In the genomic region with DNA sequence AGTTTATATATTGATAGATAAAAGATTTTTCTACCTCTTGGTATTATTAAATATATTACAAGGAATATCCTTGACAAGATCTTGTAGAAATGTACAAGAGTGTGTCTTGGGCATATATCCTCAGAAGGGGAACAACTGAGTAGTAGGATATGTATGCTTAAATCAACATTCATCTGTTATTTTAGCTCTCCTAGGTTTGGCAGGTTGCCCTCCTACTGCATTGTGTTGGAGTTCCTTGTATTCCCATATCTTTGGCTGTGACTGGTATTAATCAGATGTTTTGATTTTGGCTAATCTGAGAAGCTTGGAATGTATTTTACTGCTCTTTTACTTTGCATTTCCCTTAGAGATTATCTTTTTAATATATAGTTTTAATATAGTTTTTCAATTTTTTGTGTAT, we compare ENCODE assay signal across 15 cellular contexts. TPM values are rescaled to one million over a fixed set of nuclear protein-coding genes. Genes with fewer than 3 reads are reported as not detected.
A peak's percentile ranks its signal among the peaks of the same experiment; 100 is the strongest.
DNase-seq lines count a peak whose midpoint lies in the region; ATAC-seq, FAIRE-seq and TF ChIP-seq lines count a peak whose summit lies in the region.
"Had no signal": no experiment of that assay in that cellular context is flagged by ENCODE, and none has a peak within 500 bp of the region (broad histone marks: within the 10 kb centered on the region; RNA-seq: fewer than 3 reads in every experiment).

No MANE protein-coding gene starts in this region.

- no peak overlapping the region for H3K27ac ChIP-seq in astrocyte (ENCODE audit: low read depth, low read length)
- H3K27ac ChIP-seq in small intestine (ENCODE audit: low read depth in 1 of 2, low read length in 1 of 2), result no peak overlapping the region
- H3K27ac ChIP-seq: heart right ventricle had no signal

- H3K9me3 Mint-ChIP-seq in astrocyte (ENCODE audit: unreplicated experiment), result no peaks in the 10 kb centered on the region
- H3K9me3 Mint-ChIP-seq: activated naive CD4-positive, alpha-beta T cell treated with anti-CD3 and anti-CD28 coated beads, Interleukin-2, amount 10 ng/mL, durations not matched to agents 7 days and 5 days; stimulated activated memory B cell treated with anti-CD40 and anti-IgM and Interleukin-4, amounts not matched to agents 10 μg/mL and 1 μg/mL and 100 μg/mL, for 72 hours had no signal

- H3K79me2 ChIP-seq in astrocyte (ENCODE audit: insufficient read depth, low read length), result no peaks in the 10 kb centered on the region

- no peak overlapping the region for H3K27ac Mint-ChIP-seq in astrocyte (ENCODE audit: unreplicated experiment)
- H3K27ac Mint-ChIP-seq: activated naive CD4-positive, alpha-beta T cell treated with anti-CD3 and anti-CD28 coated beads, Interleukin-2, amount 10 ng/mL, durations not matched to agents 7 days and 5 days; stimulated activated memory B cell treated with anti-CD40 and anti-IgM and Interleukin-4, amounts not matched to agents 10 μg/mL and 1 μg/mL and 100 μg/mL, for 72 hours; T-helper 17 cell had no signal

- no peak overlapping the region for H3K4me2 ChIP-seq in astrocyte (ENCODE audit: low read length)

- H3K4me3 Mint-ChIP-seq in astrocyte (ENCODE audit: unreplicated experiment), result no peak overlapping the region
- H3K4me3 Mint-ChIP-seq: activated naive CD4-positive, alpha-beta T cell treated with anti-CD3 and anti-CD28 coated beads, Interleukin-2, amount 10 ng/mL, durations not matched to agents 7 days and 5 days; stimulated activated memory B cell treated with anti-CD40 and anti-IgM and Interleukin-4, amounts not matched to agents 10 μg/mL and 1 μg/mL and 100 μg/mL, for 72 hours; T-helper 17 cell had no signal

- peaks cover 26% of the 10 kb centered on the region for H3K27me3 ChIP-seq in astrocyte (ENCODE audit: insufficient read depth, low read length)
- H3K27me3 ChIP-seq in small intestine (ENCODE audit: control insufficient read depth in 2 of 2, insufficient read depth in 2 of 2, low read length in 2 of 2), result peaks cover 3 to 17% of the 10 kb centered on the region in 2 donors

- H3K36me3 ChIP-seq in astrocyte (ENCODE audit: insufficient read depth, low read length), result no peaks in the 10 kb centered on the region
- H3K36me3 ChIP-seq in small intestine (ENCODE audit: control insufficient read depth in 2 of 2, insufficient read depth in 2 of 2, low read length in 2 of 2), result no peaks in the 10 kb centered on the region
- H3K36me3 ChIP-seq: heart right ventricle had no signal

- no peak overlapping the region for H3K9ac ChIP-seq in astrocyte (ENCODE audit: low read length)

- H3K36me3 Mint-ChIP-seq in astrocyte (ENCODE audit: low read depth, unreplicated experiment), result no peaks in the 10 kb centered on the region
- H3K36me3 Mint-ChIP-seq: activated naive CD4-positive, alpha-beta T cell treated with anti-CD3 and anti-CD28 coated beads, Interleukin-2, amount 10 ng/mL, durations not matched to agents 7 days and 5 days; stimulated activated memory B cell treated with anti-CD40 and anti-IgM and Interleukin-4, amounts not matched to agents 10 μg/mL and 1 μg/mL and 100 μg/mL, for 72 hours had no signal

- no peak overlapping the region for H2AFZ ChIP-seq in astrocyte (ENCODE audit: low read depth, low read length)

- H3K4me1 Mint-ChIP-seq in astrocyte (ENCODE audit: low read depth, unreplicated experiment), result peaks cover 4% of the 10 kb centered on the region

- no peak for ATAC-seq in HG02571 (IDR thresholded peaks at IDR 0.05; ENCODE audit: unreplicated experiment)
- ATAC-seq: heart right ventricle; mucosa of descending colon; stimulated activated memory B cell treated with anti-CD40 and anti-IgM and Interleukin-4, amounts not matched to agents 10 μg/mL and 1 μg/mL and 100 μg/mL, for 72 hours; T-helper 17 cell had no signal

- no peaks in the 10 kb centered on the region for H4K20me1 ChIP-seq in astrocyte (ENCODE audit: insufficient read depth, low read length)

- peaks cover 7% of the 10 kb centered on the region for H3K4me1 ChIP-seq in astrocyte (ENCODE audit: insufficient read depth, low read length)
- peaks cover 0 to 2% of the 10 kb centered on the region in 2 donors for H3K4me1 ChIP-seq in small intestine (ENCODE audit: control insufficient read depth in 2 of 2, insufficient read depth in 1 of 2, low read depth in 1 of 2, low read length in 1 of 2)

- peaks cover 37% of the 10 kb centered on the region for H3K27me3 Mint-ChIP-seq in astrocyte (ENCODE audit: low read depth, unreplicated experiment)

- H3K9me3 ChIP-seq in astrocyte (ENCODE audit: insufficient read depth, low read depth, low read length) (no peaks in the 10 kb centered on the region), small intestine (ENCODE audit: control insufficient read depth, low read depth) (no peaks in the 10 kb centered on the region)
- H3K9me3 ChIP-seq: heart right ventricle, mucosa of descending colon had no signal

- peak; percentile 27 for DNase-seq in Ammon's horn (ENCODE audit: low spot score)
- DNase-seq in HS-27A (ENCODE audit: low read depth), result peak; percentile 79
- DNase-seq in astrocyte (ENCODE audit: low read depth), result peak; percentile 49
- peak; percentile 83 to 91 for DNase-seq in foreskin fibroblast
- DNase-seq in foreskin melanocyte, result no peak
- no peak for DNase-seq in small intestine
- no peak for DNase-seq in activated T-cell treated with anti-CD3 and anti-CD28 coated beads, Interleukin-2, amount 50 U/mL, for 48 hours
- DNase-seq: activated CD8-positive, alpha-beta memory T cell treated with anti-CD3 and anti-CD28 coated beads, Interleukin-2, amount 50 U/mL, for 4 hours; activated naive CD4-positive, alpha-beta T cell treated with anti-CD3 and anti-CD28 coated beads, Interleukin-2, amount 10 ng/mL, durations not matched to agents 7 days and 5 days; DMS 273 treated with DMSO at 0.1 percent for 48 hours; T-helper 17 cell had no signal

- H3K4me3 ChIP-seq in astrocyte (ENCODE audit: insufficient read depth, low read depth, low read length) (no peak overlapping the region), foreskin fibroblast (ENCODE audit: low read depth in 1 of 2, low read length in 2 of 2) (no peak overlapping the region), small intestine (ENCODE audit: low read depth in 1 of 2, low read length in 2 of 2) (no peak overlapping the region)
- H3K4me3 ChIP-seq: heart right ventricle, mucosa of descending colon had no signal

- FAIRE-seq in astrocyte (lab: Jason Lieb, UNC) (peak; percentile 17), small intestine (lab: Jason Lieb, UNC) (no peak)

- TF ChIP-seq CTCF in astrocyte (IDR thresholded peaks at IDR 0.05; ENCODE audit: insufficient read depth, low read depth, low read length) (no peak), foreskin fibroblast (IDR thresholded peaks at IDR 0.05; ENCODE audit: low read depth, low read length) (no peak)

RNA-seq across cellular contexts. Expression of a gene that starts 4.6 kb away (rescaled TPM):
- 0.07 TPM in 1 of 2 replicates, not detected in the other for total RNA-seq in astrocyte
- polyA plus RNA-seq in small intestine, result 1 to 10 TPM in 1 of 3 donors, under 1 TPM in 2; 0.81 to 4.5 (median 0.89) TPM
- total RNA-seq: T-helper 17 cell had no signal

Comparison
In these comparisons a context has a peak if more than half of its experiments do, and no peak if none do; other contexts are left out.
1. DNase-seq: peak in Ammon's horn (single experiment), HS-27A (single experiment), astrocyte (single experiment) and foreskin fibroblast (2 of 2); none in foreskin melanocyte (single experiment), small intestine (single experiment) and activated T-cell treated with anti-CD3 and anti-CD28 coated beads, Interleukin-2, amount 50 U/mL, for 48 hours (0 of 2).